ENCODE assay signal across 8 cellular contexts in the genomic region with DNA sequence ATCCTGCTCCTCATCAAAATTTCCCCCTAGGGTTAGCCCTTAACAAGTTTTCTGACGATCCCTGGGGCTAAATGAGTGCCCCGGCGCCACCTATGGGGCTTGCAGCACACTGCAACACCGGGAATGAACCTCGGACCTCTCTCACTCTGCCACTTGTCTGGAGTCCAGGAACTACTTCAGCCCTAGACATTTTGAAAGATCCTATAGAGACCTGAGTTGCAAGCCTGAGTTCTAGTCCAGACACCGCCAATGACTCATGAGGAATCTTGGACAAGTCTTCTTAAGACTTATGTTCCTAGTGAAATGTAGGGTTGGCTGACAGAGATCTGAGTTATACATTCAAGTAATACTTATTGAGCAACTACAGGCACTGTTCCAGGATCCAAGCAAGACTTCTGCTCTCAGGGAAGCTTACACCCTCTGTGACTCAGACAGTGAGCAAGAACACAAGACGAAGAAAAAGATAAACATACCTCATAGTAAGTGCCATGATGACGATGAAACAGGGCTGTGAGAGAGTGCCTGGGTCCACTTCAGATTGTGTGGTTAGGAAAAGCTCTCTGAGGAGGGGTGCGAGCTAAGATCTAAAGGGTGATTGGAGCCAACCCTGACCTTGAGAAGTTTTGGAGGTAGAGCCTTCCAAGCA. TPM values are rescaled to one million over a fixed set of nuclear protein-coding genes. Genes with fewer than 3 reads are reported as not detected.
DNase-seq lines count a peak whose midpoint lies in the region; ATAC-seq and TF ChIP-seq lines count a peak whose summit lies in the region.

No MANE protein-coding gene starts in this region.

- H3K27ac ChIP-seq in OCI-LY7 (ENCODE audit: low read depth, low read length, poor library complexity, severe bottlenecking): no peak overlapping the region

- CTCF ChIA-PET in OCI-LY7 (lab: Charles Lee; ENCODE audit: unreplicated experiment): no interaction called here

- no peaks in the 10 kb centered on the region for H3K36me3 ChIP-seq in OCI-LY7 (ENCODE audit: insufficient read depth, low read length)

- H4K20me1 ChIP-seq in OCI-LY7 (ENCODE audit: insufficient read depth, low read length): no peaks in the 10 kb centered on the region

- no TSS peak for BruUV-seq in OCI-LY7 (replicated peaks; lab: Mats Ljungman, UMichigan)

- no peak overlapping the region for H3K4me3 ChIP-seq in OCI-LY7 (ENCODE audit: low read depth, low read length, poor library complexity, severe bottlenecking)

- no peak overlapping the region for H2AFZ ChIP-seq in OCI-LY7 (ENCODE audit: low read length)

- H3K4me2 ChIP-seq in OCI-LY7 (ENCODE audit: low read length): no peak overlapping the region

- DNase-seq in COLO829 (ENCODE audit: low spot score) (peak; percentile 14), OCI-LY7 (ENCODE audit: low spot score) (peak; percentile 54), astrocyte of the hippocampus (ENCODE audit: low read depth, low spot score) (peak; percentile 94), kidney tubule cell (ENCODE audit: low spot score) (peak; percentile 99)
- peak; percentile 14 to 20 for DNase-seq in stimulated activated CD8-positive, alpha-beta memory T cell treated with anti-CD3 and anti-CD28 coated beads, Interleukin-7, amount 100 ng/mL, for 48 hours (ENCODE audit: extremely low read depth in 1 of 2, low read depth in 1 of 2)

- POLR2A ChIA-PET in OCI-LY7 (lab: Charles Lee): interaction anchor here (0.6 kb wide), 1 partner anchor 311 kb away, joined by 4 read pairs; no protein-coding TSS in a partner anchor

- H3K4me1 ChIP-seq in OCI-LY7 (ENCODE audit: insufficient read depth, low read length, poor library complexity, severe bottlenecking): no peaks in the 10 kb centered on the region

- no peaks in the 10 kb centered on the region for H3K9me2 ChIP-seq in OCI-LY7 (ENCODE audit: insufficient read depth, low read length)

- intact Hi-C loops in OCI-LY7 (cut with micrococcal nuclease; ENCODE audit: unreplicated experiment): no loop called here

- TF ChIP-seq CTCF in OCI-LY7 (conservative IDR thresholded peaks at IDR 0.05; ENCODE audit: low read length): peak; percentile 87

- no peaks in the 10 kb centered on the region for H3K9me3 ChIP-seq in OCI-LY7 (ENCODE audit: low read length)

- ATAC-seq in GM19023 (IDR thresholded peaks at IDR 0.05; ENCODE audit: unreplicated experiment) (peak; percentile 77), HG03175 (IDR thresholded peaks at IDR 0.05; ENCODE audit: unreplicated experiment) (peak; percentile 78), HG03097 (IDR thresholded peaks at IDR 0.05; ENCODE audit: low FRiP score, unreplicated experiment) (no peak)

- no peaks in the 10 kb centered on the region for H3K79me2 ChIP-seq in OCI-LY7 (ENCODE audit: insufficient read depth, low read depth, low read length)

RNA-seq across cellular contexts. Expression of a gene that starts 10.2 kb away (rescaled TPM):
- total RNA-seq in OCI-LY7 (2014; rRNA removed; shearing (Covaris generic)): 0.73 TPM in 1 of 2 replicates, not detected in the other
- total RNA-seq in OCI-LY7 (2022): not detected in 2 replicates

Comparison
In these comparisons a context has a peak if more than half of its experiments do, and no peak if none do; other contexts are left out.
1. DNase-seq: peak in every context shown above with its lines; median percentile 99 in kidney tubule cell; 94 in astrocyte of the hippocampus; 54 in OCI-LY7; 17 in stimulated activated CD8-positive, alpha-beta memory T cell treated with anti-CD3 and anti-CD28 coated beads, Interleukin-7, amount 100 ng/mL, for 48 hours; 14 in COLO829.